25 cellular contexts compared by ENCODE assay signal in genomic region chr15:66071621-66072295, GRCh38.
DNase-seq lines count a peak whose midpoint lies in the region; ATAC-seq, FAIRE-seq and TF ChIP-seq lines count a peak whose summit lies in the region.
"Had no signal": no experiment of that assay in that cellular context is flagged by ENCODE, and none has a peak within 500 bp of the region (broad histone marks: within the 10 kb centered on the region; RNA-seq: fewer than 3 reads in every experiment).

No MANE protein-coding gene starts in this region.

- H3K36me3 ChIP-seq in MG63 (no peaks in the 10 kb centered on the region), esophagus (ENCODE audit: control insufficient read depth in 2 of 2, insufficient read depth in 2 of 2, low read length in 1 of 2) (no peaks in the 10 kb centered on the region), HepG2 (replicated peaks in 1 of 2; ENCODE audit: control insufficient read depth in 1 of 2, insufficient read depth in 2 of 2, low read length in 2 of 2) (no peaks in the 10 kb centered on the region)
- H3K36me3 ChIP-seq: gastroesophageal sphincter, lower lobe of right lung, thyroid gland had no signal

- H3K4me1 Mint-ChIP-seq in progenitor cell of endocrine pancreas (ENCODE audit: low read depth), result peaks cover 2% of the 10 kb centered on the region
- H3K4me1 Mint-ChIP-seq: activated CD4-positive, alpha-beta T cell treated with anti-CD3 and anti-CD28 coated beads, Interleukin-2, amount 10 ng/mL, durations not matched to agents 7 days and 5 days; activated naive CD4-positive, alpha-beta T cell treated with anti-CD3 and anti-CD28 coated beads, Interleukin-2, amount 50 U/mL, for 24 hours had no signal

- POLR2A ChIA-PET in HepG2 (lab: Yijun Ruan, JAX), result no interaction called here

- H2AFZ ChIP-seq in HepG2 (ENCODE audit: low read length), result no peak overlapping the region

- no peak overlapping the region for H3K4me3 ChIP-seq in MG63
- no peak overlapping the region for H3K4me3 ChIP-seq in esophagus (ENCODE audit: low read depth in 1 of 2, low read length in 2 of 2)
- H3K4me3 ChIP-seq in HepG2 (replicated peaks in 1 of 3; ENCODE audit: insufficient read depth in 1 of 3, low read depth in 2 of 3, low read length in 3 of 3), result no peak overlapping the region
- H3K4me3 ChIP-seq: gastroesophageal sphincter, lower lobe of right lung, thyroid gland had no signal

- H3K9ac ChIP-seq in HepG2 (ENCODE audit: insufficient read depth, low read depth, low read length), result no peak overlapping the region

- CTCF ChIA-PET in HepG2 (lab: Yijun Ruan, JAX; ENCODE audit: low intra/inter-chr PET ratio, low total read pairs), result no interaction called here

- H3K9me3 Mint-ChIP-seq in progenitor cell of endocrine pancreas (ENCODE audit: low read depth), result no peaks in the 10 kb centered on the region
- H3K9me3 Mint-ChIP-seq: activated CD4-positive, alpha-beta T cell treated with anti-CD3 and anti-CD28 coated beads, Interleukin-2, amount 10 ng/mL, durations not matched to agents 7 days and 5 days; activated naive CD4-positive, alpha-beta T cell treated with anti-CD3 and anti-CD28 coated beads, Interleukin-2, amount 50 U/mL, for 24 hours; activated T-helper 1 cell treated with anti-CD3 and anti-CD28 coated beads, Interleukin-12 subunit alpha, Interleukin-12 subunit beta, Interleukin-2, Interleukin-4 antibody, amounts not matched to agents 30 ng/mL and 10 ng/mL and 1 ng/mL, durations not matched to agents 14 hours and 24 hours and 36 hours; neural crest cell had no signal

- peaks cover 28% of the 10 kb centered on the region for H3K27me3 Mint-ChIP-seq in progenitor cell of endocrine pancreas
- H3K27me3 Mint-ChIP-seq: activated naive CD4-positive, alpha-beta T cell treated with anti-CD3 and anti-CD28 coated beads, Interleukin-2, amount 50 U/mL, for 24 hours had no signal

- no peak for TF ChIP-seq POLR2A in HepG2 (IDR thresholded peaks at IDR 0.05; ENCODE audit: insufficient read depth in 1 of 2, low read depth in 2 of 2, low read length in 2 of 2)

- no peak overlapping the region for H3K27ac Mint-ChIP-seq in progenitor cell of endocrine pancreas
- H3K27ac Mint-ChIP-seq: activated CD4-positive, alpha-beta T cell treated with anti-CD3 and anti-CD28 coated beads, Interleukin-2, amount 10 ng/mL, durations not matched to agents 7 days and 5 days; activated naive CD4-positive, alpha-beta T cell treated with anti-CD3 and anti-CD28 coated beads, Interleukin-2, amount 50 U/mL, for 24 hours; activated T-helper 1 cell treated with anti-CD3 and anti-CD28 coated beads, Interleukin-12 subunit alpha, Interleukin-12 subunit beta, Interleukin-2, Interleukin-4 antibody, amounts not matched to agents 30 ng/mL and 10 ng/mL and 1 ng/mL, durations not matched to agents 14 hours and 24 hours and 36 hours had no signal

- H3K4me1 ChIP-seq in esophagus (ENCODE audit: control insufficient read depth in 2 of 2, insufficient read depth in 2 of 2, low read length in 1 of 2) (peaks cover 3 to 5% of the 10 kb centered on the region in 2 donors), HepG2 (ENCODE audit: insufficient read depth, low read length) (no peaks in the 10 kb centered on the region)
- H3K4me1 ChIP-seq: lower lobe of right lung, thyroid gland had no signal

- DNase-seq in EH (ENCODE audit: low read depth) (peak; percentile 32), MG63 (peak; percentile 45), renal cortical epithelial cell (ENCODE audit: low read depth) (peak; percentile 25), NCI-H2196 (lab: John Stamatoyannopoulos, UW; ENCODE audit: unreplicated experiment) (no peak), HepG2 (ENCODE audit: low spot score) (no peak), progenitor cell of endocrine pancreas (ENCODE audit: low spot score, unreplicated experiment) (no peak)
- DNase-seq: activated CD4-positive, alpha-beta T cell treated with anti-CD3 and anti-CD28 coated beads, Interleukin-2, amount 10 ng/mL, durations not matched to agents 7 days and 5 days; aorta; DMS79; lower lobe of right lung; NCI-H1694; Right ventricle myocardium superior; stimulated activated CD4-positive, alpha-beta T cell treated with anti-CD3 and anti-CD28 coated beads, Interleukin-4, amount 100 ng/mL, for 4 hours; stimulated activated naive CD8-positive, alpha-beta T cell treated with anti-CD3 and anti-CD28 coated beads, Interleukin-15, Interleukin-2, amounts not matched to agents 100 U/mL and 50 U/mL, for 24 hours; T-helper 1 cell had no signal

- H3K27ac ChIP-seq in esophagus (ENCODE audit: low read depth in 2 of 2, low read length in 1 of 2) (peak overlapping the region; percentile 19 to 52), HepG2 (ENCODE audit: extremely low read length, insufficient read depth, low read length) (no peak overlapping the region)
- H3K27ac ChIP-seq: epithelial cell of prostate, gastroesophageal sphincter, HL-60, lower lobe of right lung, thyroid gland had no signal

- 52 to 63% methylated on average over 12 of the region's 12 CpGs for WGBS in esophagus, 2 donors
- 30% methylated on average over 8 of the region's 12 CpGs for whole genome bisulfite sequencing in HepG2 (ENCODE audit: low lambda C conversion rate)

- no peak for FAIRE-seq in HepG2 (lab: Jason Lieb, UNC)
- FAIRE-seq: keratinocyte had no signal

- TF ChIP-seq CTCF in HepG2 (CRISPR knock-in tag; IDR thresholded peaks at IDR 0.05) (no peak), progenitor cell of endocrine pancreas (IDR thresholded peaks at IDR 0.05; ENCODE audit: unreplicated experiment) (no peak)

- ATAC-seq in GM19395 (IDR thresholded peaks at IDR 0.05; ENCODE audit: unreplicated experiment), result no peak
- ATAC-seq in HepG2, result no peak
- ATAC-seq: gastroesophageal sphincter; lower lobe of right lung; stimulated activated naive CD8-positive, alpha-beta T cell treated with anti-CD3 and anti-CD28 coated beads, Interleukin-15, Interleukin-2, amounts not matched to agents 100 U/mL and 50 U/mL, for 24 hours had no signal

- H3K79me2 ChIP-seq in HepG2 (ENCODE audit: insufficient read depth, low read length), result no peaks in the 10 kb centered on the region

- BruUV-seq in HepG2 (replicated peaks; lab: Mats Ljungman, UMichigan), result no TSS peak

- H3K36me3 Mint-ChIP-seq in progenitor cell of endocrine pancreas (ENCODE audit: insufficient read depth), result no peaks in the 10 kb centered on the region
- H3K36me3 Mint-ChIP-seq: activated naive CD4-positive, alpha-beta T cell treated with anti-CD3 and anti-CD28 coated beads, Interleukin-2, amount 50 U/mL, for 24 hours had no signal

- H3K27me3 ChIP-seq in MG63, result no peaks in the 10 kb centered on the region
- H3K27me3 ChIP-seq in esophagus (ENCODE audit: control insufficient read depth in 1 of 2, insufficient read depth in 2 of 2, low read length in 2 of 2), result no peaks in the 10 kb centered on the region
- peaks cover 0 to 11% of the 10 kb centered on the region in 2 experiments; a peak in 2 of 5 replicates for H3K27me3 ChIP-seq in HepG2 (ENCODE audit: control insufficient read depth in 1 of 2, insufficient read depth in 2 of 2, low read length in 2 of 2)
- H3K27me3 ChIP-seq: gastroesophageal sphincter, thyroid gland had no signal

- TF ChIP-seq EP300 in HepG2 (IDR thresholded peaks at IDR 0.05; ENCODE audit: low read depth in 2 of 2, low read length in 2 of 2), result no peak
- no peak for TF ChIP-seq EP300 in HepG2 (CRISPR knock-in tag; IDR thresholded peaks at IDR 0.05; ENCODE audit: borderline replicate concordance)

- H3K9me3 ChIP-seq in MG63 (no peaks in the 10 kb centered on the region), esophagus (ENCODE audit: control insufficient read depth in 2 of 2, insufficient read depth in 1 of 2, low read depth in 1 of 2, low read length in 1 of 2) (no peaks in the 10 kb centered on the region), HepG2 (ENCODE audit: low read length) (no peaks in the 10 kb centered on the region)
- H3K9me3 ChIP-seq: gastroesophageal sphincter, lower lobe of right lung, thyroid gland had no signal

- in situ Hi-C loops in HepG2 (cut with HindIII; ENCODE audit: extremely low pct_ligation_motif_present, low pct_unique_long_range_greater_than_20kb), result no loop called here

- no peak overlapping the region for H3K4me2 ChIP-seq in HepG2 (ENCODE audit: low read depth, low read length)

- intact Hi-C loops in HepG2 (cut with micrococcal nuclease; ENCODE audit: unreplicated experiment), result no loop called here

- TF ChIP-seq RAD21 in HepG2 (CRISPR knock-in tag; IDR thresholded peaks at IDR 0.05), result no peak

- no peak overlapping the region for H3K4me3 Mint-ChIP-seq in progenitor cell of endocrine pancreas (ENCODE audit: low read depth)
- H3K4me3 Mint-ChIP-seq: activated CD4-positive, alpha-beta T cell treated with anti-CD3 and anti-CD28 coated beads, Interleukin-2, amount 10 ng/mL, durations not matched to agents 7 days and 5 days; activated naive CD4-positive, alpha-beta T cell treated with anti-CD3 and anti-CD28 coated beads, Interleukin-2, amount 50 U/mL, for 24 hours; activated T-helper 1 cell treated with anti-CD3 and anti-CD28 coated beads, Interleukin-12 subunit alpha, Interleukin-12 subunit beta, Interleukin-2, Interleukin-4 antibody, amounts not matched to agents 30 ng/mL and 10 ng/mL and 1 ng/mL, durations not matched to agents 14 hours and 24 hours and 36 hours; neural crest cell had no signal

- H4K20me1 ChIP-seq in HepG2 (ENCODE audit: insufficient read depth, low read length), result no peaks in the 10 kb centered on the region

TF ChIP-seq in HepG2, 621 proteins besides CTCF, POLR2A, EP300 and RAD21:
- TF ChIP-seq MAFK (conservative IDR thresholded peaks at IDR 0.05 in 1 of 2, IDR thresholded peaks at IDR 0.05 in 1 of 2; ENCODE audit: low read length in 2 of 2) (0 out of 4 replicates have a peak, but pooled peaks of 1 of the 2 experiments have one; percentile 19), ZNF83 (CRISPR knock-in tag; IDR thresholded peaks at IDR 0.05; ENCODE audit: borderline replicate concordance) (no peak)
TF ChIP-seq in HepG2: peak in this region for 1.

Comparison
In these comparisons a context has a peak if more than half of its experiments do, and no peak if none do; other contexts are left out.
1. DNase-seq: peak in EH (single experiment), MG63 (single experiment) and renal cortical epithelial cell (single experiment); none in NCI-H2196 (single experiment), HepG2 (single experiment) and progenitor cell of endocrine pancreas (single experiment).